Comparison of ENCODE assay signal across 9 cellular contexts in the genomic region with DNA sequence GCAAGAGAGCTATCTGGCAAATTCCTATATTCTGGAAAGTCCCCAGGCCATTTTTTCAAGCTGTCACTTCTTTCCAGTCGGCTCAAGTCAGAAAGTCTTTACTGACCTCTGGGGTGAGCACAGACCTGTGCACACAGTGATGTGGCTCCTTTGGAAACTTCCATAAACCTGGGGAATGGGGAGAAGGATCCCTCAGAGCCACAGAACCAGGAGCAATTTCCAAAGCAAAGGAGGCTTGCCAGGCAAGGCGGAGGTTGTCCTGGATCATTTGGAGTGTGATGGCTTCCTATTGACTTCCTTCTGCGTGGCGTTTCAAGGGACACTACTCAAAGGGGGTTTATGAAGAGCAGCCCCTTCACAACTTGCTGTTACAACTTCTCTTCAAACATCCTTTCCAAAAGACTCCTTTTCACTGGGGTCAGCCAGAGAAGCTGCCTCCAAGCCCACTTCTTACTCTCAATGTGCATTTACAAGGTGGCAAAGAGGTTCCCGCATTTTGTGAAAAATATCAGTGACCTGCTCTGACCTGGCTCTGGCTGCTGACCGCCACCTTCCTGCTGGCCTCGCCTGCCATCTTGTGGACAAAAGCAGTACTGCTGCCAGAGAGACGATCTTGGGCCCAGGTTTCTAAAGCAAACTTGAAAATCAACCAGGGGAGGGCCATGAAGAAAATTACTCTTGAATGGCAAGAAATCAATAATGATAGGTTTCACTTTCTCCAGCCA. TPM values are rescaled to one million over a fixed set of nuclear protein-coding genes. Genes with fewer than 3 reads are reported as not detected.
DNase-seq lines count a peak whose midpoint lies in the region; ATAC-seq, FAIRE-seq and TF ChIP-seq lines count a peak whose summit lies in the region.
"Had no signal": no experiment of that assay in that cellular context is flagged by ENCODE, and none has a peak within 500 bp of the region (broad histone marks: within the 10 kb centered on the region; RNA-seq: fewer than 3 reads in every experiment).

No MANE protein-coding gene starts in this region.

- DNase-seq in Caco-2 (peak; percentile 63 to 88), NCI-H128 (lab: John Stamatoyannopoulos, UW; ENCODE audit: unreplicated experiment) (peak; percentile 40), WTC11 (ENCODE audit: low spot score) (peak; percentile 87), cardiac fibroblast (ENCODE audit: low read depth in 2 of 2) (peak; percentile 78), kidney (peak; percentile 88)
- DNase-seq in stimulated activated CD4-positive, alpha-beta T cell treated with anti-CD3 and anti-CD28 coated beads, Interleukin-1b, Interleukin-23, amount 100 ng/mL, for 48 hours = peak; percentile 70

- H3K4me1 Mint-ChIP-seq in Caco-2 (ENCODE audit: low read depth, unreplicated experiment) (peaks cover 5% of the 10 kb centered on the region), WTC11 (peaks cover 2% of the 10 kb centered on the region; the same call in 1 of the 2 replicates)

- H3K9me3 Mint-ChIP-seq in Caco-2 (ENCODE audit: unreplicated experiment) (no peaks in the 10 kb centered on the region), WTC11 (no peaks in the 10 kb centered on the region)

- no peak overlapping the region for H3K4me3 ChIP-seq in Caco-2 (ENCODE audit: low read depth, low read length)
- H3K4me3 ChIP-seq in cardiac fibroblast (replicated peaks in 1 of 2; ENCODE audit: low read depth in 2 of 2, low read length in 2 of 2) = no peak overlapping the region
- H3K4me3 ChIP-seq in kidney (ENCODE audit: low read length in 2 of 2) = no peak overlapping the region

- intact Hi-C loops in Caco-2 (cut with micrococcal nuclease; ENCODE audit: unreplicated experiment) = loop anchor here (1.0 to 2.0 kb wide), 7 partner anchors 52 to 468 kb away; no protein-coding TSS in a partner anchor
- intact Hi-C loops in kidney (cut with DNase I) = no loop called here

- BruUV-seq in Caco-2 (replicated peaks; lab: Mats Ljungman, UMichigan) = no TSS peak

- H3K27me3 ChIP-seq in Caco-2 (replicated peaks; ENCODE audit: control insufficient read depth, insufficient read depth, low read length) = no peaks in the 10 kb centered on the region

- peak overlapping the region; percentile 12 for H3K27ac Mint-ChIP-seq in Caco-2 (ENCODE audit: unreplicated experiment)
- no peak overlapping the region; the same call in 1 of the 2 replicates for H3K27ac Mint-ChIP-seq in WTC11
- H3K27ac Mint-ChIP-seq: activated naive CD8-positive, alpha-beta T cell had no signal

- no peaks in the 10 kb centered on the region for H3K27me3 Mint-ChIP-seq in Caco-2 (ENCODE audit: insufficient read depth, unreplicated experiment)
- no peaks in the 10 kb centered on the region for H3K27me3 Mint-ChIP-seq in WTC11 (ENCODE audit: low read depth)
- H3K27me3 Mint-ChIP-seq: activated naive CD8-positive, alpha-beta T cell had no signal

- POLR2A ChIA-PET in Caco-2 (lab: Charles Lee) = no interaction called here
- POLR2A ChIA-PET in WTC11 (lab: Charles Lee) = no interaction called here

- no peak for FAIRE-seq in kidney (lab: Jason Lieb, UNC)

- peak overlapping the region; percentile 26 to 33 for H3K27ac ChIP-seq in kidney (ENCODE audit: low read depth in 2 of 2, low read length in 2 of 2)

- no peaks in the 10 kb centered on the region for H3K36me3 Mint-ChIP-seq in Caco-2 (ENCODE audit: insufficient read depth, unreplicated experiment)
- no peaks in the 10 kb centered on the region for H3K36me3 Mint-ChIP-seq in WTC11
- H3K36me3 Mint-ChIP-seq: activated naive CD8-positive, alpha-beta T cell had no signal

- H3K36me3 ChIP-seq in Caco-2 (ENCODE audit: control insufficient read depth, insufficient read depth, low read length) (no peaks in the 10 kb centered on the region), kidney (ENCODE audit: control insufficient read depth in 1 of 2, insufficient read depth in 2 of 2, low read length in 2 of 2) (no peaks in the 10 kb centered on the region)

- peak; percentile 64 for ATAC-seq in GM21786 (IDR thresholded peaks at IDR 0.05; ENCODE audit: unreplicated experiment)
- ATAC-seq in WTC11 = peak; percentile 68
- ATAC-seq in HG02852 (IDR thresholded peaks at IDR 0.05; ENCODE audit: unreplicated experiment) = no peak

- no peaks in the 10 kb centered on the region for H3K9me3 ChIP-seq in Caco-2
- H3K9me3 ChIP-seq in kidney (ENCODE audit: control insufficient read depth in 1 of 2, low read length in 2 of 2) = no peaks in the 10 kb centered on the region

- TF ChIP-seq CTCF in Caco-2 (IDR thresholded peaks at IDR 0.05; ENCODE audit: insufficient read depth in 1 of 2, low read depth in 1 of 2, low read length in 1 of 2, severe bottlenecking in 1 of 2, unreplicated experiment in 1 of 2) (peak; percentile 97 to 98), WTC11 (IDR thresholded peaks at IDR 0.05) (peak; percentile 99), cardiac fibroblast (IDR thresholded peaks at IDR 0.05; ENCODE audit: low read depth, low read length) (peak; percentile 99), kidney (IDR thresholded peaks at IDR 0.05; ENCODE audit: borderline replicate concordance, extremely low read depth, insufficient read depth) (peak; percentile 100)

- no peak overlapping the region for H3K9ac ChIP-seq in kidney (ENCODE audit: low read length in 2 of 2)

- H3K4me1 ChIP-seq in Caco-2 (no peaks in the 10 kb centered on the region), kidney (ENCODE audit: control insufficient read depth in 1 of 2, insufficient read depth in 1 of 2, low read depth in 1 of 2, low read length in 2 of 2) (peaks cover 0 to 12% of the 10 kb centered on the region in 2 donors)

- CTCF ChIA-PET in Caco-2 (lab: Charles Lee) = interaction anchor here (1.0 kb wide), 1 partner anchor 79 kb away, joined by 3 read pairs; no protein-coding TSS in a partner anchor
- CTCF ChIA-PET in WTC11 (lab: Charles Lee) = interaction anchor here (1.0 kb wide), 1 partner anchor 398 kb away, joined by 6 read pairs; no protein-coding TSS in a partner anchor

- H3K4me3 Mint-ChIP-seq in Caco-2 (ENCODE audit: unreplicated experiment) = no peak overlapping the region
- H3K4me3 Mint-ChIP-seq in WTC11 = no peak overlapping the region
- H3K4me3 Mint-ChIP-seq: activated naive CD8-positive, alpha-beta T cell had no signal

TF ChIP-seq in WTC11, 78 proteins besides CTCF, POLR2A, EP300 and RAD21:
- TF ChIP-seq, protein P1, sequence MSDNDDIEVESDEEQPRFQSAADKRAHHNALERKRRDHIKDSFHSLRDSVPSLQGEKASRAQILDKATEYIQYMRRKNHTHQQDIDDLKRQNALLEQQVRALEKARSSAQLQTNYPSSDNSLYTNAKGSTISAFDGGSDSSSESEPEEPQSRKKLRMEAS (CRISPR knock-in tag; IDR thresholded peaks at IDR 0.05) = 0 out of 2 replicates have a peak, but pooled peaks have one; percentile 12
- no peak for TF ChIP-seq OVOL2 (CRISPR knock-in tag; IDR thresholded peaks at IDR 0.05; ENCODE audit: borderline replicate concordance)
TF ChIP-seq in WTC11: peak in this region for 1.

RNA-seq across cellular contexts. Expression of gene TMEM247, which starts 18.2 kb away (rescaled TPM):
- total RNA-seq in Caco-2 (2022) (not detected in 2 replicates), WTC11 (2021) (not detected in 3 replicates), kidney (not detected)
- not detected for polyA plus RNA-seq in kidney (ENCODE audit: insufficient read depth, low read depth, low replicate concordance)
